Comparison of ENCODE assay signal across 7 cellular contexts in genomic region chr7:143841696-143842095, GRCh38.
DNase-seq lines count a peak whose midpoint lies in the region; ATAC-seq and TF ChIP-seq lines count a peak whose summit lies in the region.
"Not testable (repeated sequence)": the region's sequence is repeated elsewhere in the genome, so short reads cannot be mapped to it uniquely, and the experiment has no call there.

No MANE protein-coding gene starts in this region.

- CTCF ChIA-PET in IMR-90 (lab: Yijun Ruan, JAX); OCI-LY7 (lab: Charles Lee; ENCODE audit: unreplicated experiment); SK-N-SH (lab: Yijun Ruan, JAX): not testable (repeated sequence)

- ATAC-seq in IMR-90 (ENCODE audit: low read depth), result not testable (repeated sequence)

- H4K20me1 ChIP-seq in IMR-90 (ENCODE audit: insufficient read depth, low read length); OCI-LY7 (ENCODE audit: insufficient read depth, low read length); SK-N-SH (ENCODE audit: insufficient read depth): not testable (repeated sequence)

- not testable (repeated sequence) for H3K9me2 ChIP-seq in OCI-LY7 (ENCODE audit: insufficient read depth, low read length); SK-N-SH

- H2AFZ ChIP-seq in IMR-90 (replicated peaks; ENCODE audit: low read length, poor library complexity); OCI-LY7 (ENCODE audit: low read length); SK-N-SH (ENCODE audit: low read depth): not testable (repeated sequence)

- dilution Hi-C loops in IMR-90 (cut with HindIII; ENCODE audit: low sequenced_read_pairs, unreplicated experiment), result not testable (repeated sequence)

- H3K9ac ChIP-seq in IMR-90 (ENCODE audit: low read depth, low read length); SK-N-SH: not testable (repeated sequence)

- H4K8ac ChIP-seq in IMR-90 (ENCODE audit: low read depth in 2 of 2, low read length in 2 of 2), result not testable (repeated sequence)

- not testable (repeated sequence) for H2BK5ac ChIP-seq in IMR-90 (ENCODE audit: low read depth, low read length, poor library complexity, severe bottlenecking)

- H3K23ac ChIP-seq in IMR-90 (ENCODE audit: low read depth, low read length), result not testable (repeated sequence)

- not testable (repeated sequence) for H2BK20ac ChIP-seq in IMR-90 (ENCODE audit: low read depth, low read length)

- not testable (repeated sequence) for H3K9me3 ChIP-seq in IMR-90 (ENCODE audit: control insufficient read depth, insufficient read depth, low read length); OCI-LY7 (ENCODE audit: low read length)
- peaks cover 11% of the 10 kb centered on the region for H3K9me3 ChIP-seq in SK-N-SH

- not testable (repeated sequence) for H3K18ac ChIP-seq in IMR-90 (ENCODE audit: low read depth, low read length)

- not testable (repeated sequence) for TF ChIP-seq POLR2A in IMR-90 (IDR thresholded peaks at IDR 0.05; ENCODE audit: low read depth, low read length)

- not testable (repeated sequence) for H3K4me1 ChIP-seq in IMR-90 (ENCODE audit: control insufficient read depth, insufficient read depth, low read length); OCI-LY7 (ENCODE audit: insufficient read depth, low read length, poor library complexity, severe bottlenecking); SK-N-SH (ENCODE audit: control insufficient read depth in 1 of 2, insufficient read depth in 2 of 2, low read depth in 1 of 2, low read length in 1 of 2)

- not testable (repeated sequence) for H3K79me2 ChIP-seq in OCI-LY7 (ENCODE audit: insufficient read depth, low read depth, low read length); SK-N-SH (ENCODE audit: insufficient read depth)

- in situ Hi-C loops in IMR-90 (cut with MboI; ENCODE audit: low sequenced_read_pairs), result not testable (repeated sequence)

- not testable (repeated sequence) for H3K27me3 ChIP-seq in IMR-90 (ENCODE audit: control insufficient read depth, insufficient read depth, low read length); SK-N-SH (ENCODE audit: insufficient read depth)

- not testable (repeated sequence) for H3K14ac ChIP-seq in IMR-90 (replicated peaks; ENCODE audit: low read depth, low read length)

- H3K4me2 ChIP-seq in IMR-90 (ENCODE audit: low read depth, low read length); OCI-LY7 (ENCODE audit: low read length); SK-N-SH: not testable (repeated sequence)

- H2BK120ac ChIP-seq in IMR-90 (ENCODE audit: low read depth, low read length), result not testable (repeated sequence)

- not testable (repeated sequence) for H3K4me3 ChIP-seq in IMR-90 (ENCODE audit: insufficient read depth, low read depth, low read length); OCI-LY7 (ENCODE audit: low read depth, low read length, poor library complexity, severe bottlenecking); SK-N-SH (ENCODE audit: low read depth in 2 of 2, low read length in 1 of 2); choroid plexus epithelial cell (ENCODE audit: low read depth, low read length)

- no CpG with 5 or more reads among the region's 5 CpGs for WGBS in IMR-90 (ENCODE audit: extremely low coverage in 2 of 2, insufficient read length in 1 of 2), 2 experiments
- WGBS in SK-N-SH (ENCODE audit: low lambda C conversion rate), result 61% methylated on average over 2 of the region's 5 CpGs

- not testable (repeated sequence) for H3F3A ChIP-seq in SK-N-SH (replicated peaks; ENCODE audit: insufficient read depth)

- not testable (repeated sequence) for H3K4ac ChIP-seq in IMR-90 (ENCODE audit: low read depth, low read length)

- not testable (repeated sequence) for BruUV-seq in IMR-90 (replicated peaks; lab: Mats Ljungman, UMichigan); OCI-LY7 (replicated peaks; lab: Mats Ljungman, UMichigan)

- TF ChIP-seq RAD21 in IMR-90 (IDR thresholded peaks at IDR 0.05; ENCODE audit: low read length); SK-N-SH (IDR thresholded peaks at IDR 0.05; ENCODE audit: low read length): not testable (repeated sequence)

- DNase-seq in DMS53 (lab: John Stamatoyannopoulos, UW), result peak; percentile 59
- not testable (repeated sequence) for DNase-seq in IMR-90, SK-N-SH
- DNase-seq in OCI-LY7 (ENCODE audit: low spot score), result peak; percentile 2
- peak; percentile 6 for DNase-seq in choroid plexus epithelial cell (ENCODE audit: low read depth)
- DNase-seq in iris pigment epithelial cell (ENCODE audit: low read depth), result peak; percentile 15
- DNase-seq in renal cortical epithelial cell (ENCODE audit: low read depth), result peak; percentile 19

- H4K5ac ChIP-seq in IMR-90 (ENCODE audit: low read depth, low read length), result not testable (repeated sequence)

- POLR2A ChIA-PET in IMR-90 (lab: Charles Lee; ENCODE audit: unreplicated experiment); OCI-LY7 (lab: Charles Lee); SK-N-SH (lab: Yijun Ruan, JAX): not testable (repeated sequence)

- peak; percentile 9; the same call in 1 of the 2 replicates for TF ChIP-seq CTCF in IMR-90 (conservative IDR thresholded peaks at IDR 0.05; ENCODE audit: low read depth, low read length)
- not testable (repeated sequence) for TF ChIP-seq CTCF in OCI-LY7 (conservative IDR thresholded peaks at IDR 0.05; ENCODE audit: low read length)
- TF ChIP-seq CTCF in SK-N-SH (IDR thresholded peaks at IDR 0.05), result peak; percentile 29
- TF ChIP-seq CTCF in choroid plexus epithelial cell (conservative IDR thresholded peaks at IDR 0.05; ENCODE audit: low read depth, low read length), result peak; percentile 19

- TF ChIP-seq EP300 in SK-N-SH (IDR thresholded peaks at IDR 0.05; ENCODE audit: borderline replicate concordance in 1 of 2, low read depth in 1 of 2, low read length in 1 of 2), result not testable (repeated sequence)

- H3K36me3 ChIP-seq in IMR-90 (ENCODE audit: control insufficient read depth, insufficient read depth, low read length); OCI-LY7 (ENCODE audit: insufficient read depth, low read length); SK-N-SH (replicated peaks in 1 of 2; ENCODE audit: control insufficient read depth in 1 of 2, insufficient read depth in 2 of 2, low read length in 1 of 2): not testable (repeated sequence)

- H2AK9ac ChIP-seq in IMR-90 (replicated peaks; ENCODE audit: low read depth, low read length, poor library complexity), result not testable (repeated sequence)

- not testable (repeated sequence) for H2AK5ac ChIP-seq in IMR-90 (ENCODE audit: low read depth, low read length)

- H4K91ac ChIP-seq in IMR-90 (ENCODE audit: insufficient read depth, low read depth, low read length), result not testable (repeated sequence)

- intact Hi-C loops in IMR-90 (cut with micrococcal nuclease); OCI-LY7 (cut with micrococcal nuclease; ENCODE audit: unreplicated experiment): not testable (repeated sequence)

- not testable (repeated sequence) for H2BK15ac ChIP-seq in IMR-90 (ENCODE audit: low read depth, low read length)

- not testable (repeated sequence) for H3K56ac ChIP-seq in IMR-90 (ENCODE audit: extremely low read depth, insufficient read depth, low read length)

- not testable (repeated sequence) for H3K27ac ChIP-seq in IMR-90 (ENCODE audit: insufficient read depth, low read length); OCI-LY7 (ENCODE audit: low read depth, low read length, poor library complexity, severe bottlenecking); SK-N-SH (ENCODE audit: low read depth in 2 of 2, low read length in 1 of 2)

- not testable (repeated sequence) for H3K79me1 ChIP-seq in IMR-90 (ENCODE audit: low read depth in 1 of 2, low read length in 2 of 2)

- not testable (repeated sequence) for H3K9me1 ChIP-seq in IMR-90 (ENCODE audit: insufficient read depth, low read length)
